Comparison of ENCODE assay signal across 25 cellular contexts in the genomic region with DNA sequence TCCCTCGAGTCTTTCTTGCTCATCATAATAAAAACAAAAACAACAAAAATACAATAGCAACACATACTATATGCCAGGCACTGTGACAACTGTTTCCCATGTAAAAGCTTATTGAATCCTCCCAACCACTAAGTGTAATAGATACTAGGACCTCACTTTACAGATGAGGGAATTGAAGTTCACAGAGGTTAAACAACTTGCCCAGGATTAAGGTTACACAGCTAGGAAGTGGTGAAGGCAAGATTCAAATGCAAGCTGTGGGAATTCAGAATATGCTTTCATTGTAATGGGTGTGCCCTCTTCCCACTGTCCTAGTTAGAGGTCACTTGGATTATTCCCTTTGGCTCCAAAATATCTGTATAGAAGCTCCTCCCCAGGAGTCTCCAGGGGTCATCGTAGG.
"Had no signal": no experiment of that assay in that cellular context is flagged by ENCODE, and none has a peak within 500 bp of the region (broad histone marks: within the 10 kb centered on the region; RNA-seq: fewer than 3 reads in every experiment).

No MANE protein-coding gene starts in this region.

- H3K4me1 Mint-ChIP-seq: central memory CD8-positive, alpha-beta T cell had no signal

- ATAC-seq: esophagus mucosa; left cardiac atrium; left ventricle myocardium superior; natural killer cell treated with Interleukin-12 subunit alpha and Interleukin-12 subunit beta and Interleukin-15 and Interleukin-18, amount 100 ng/mL, for 72 hours; pancreas; sciatic nerve had no signal

- H3K36me3 Mint-ChIP-seq: natural killer cell treated with Interleukin-12 subunit alpha and Interleukin-12 subunit beta and Interleukin-15 and Interleukin-18, amount 100 ng/mL, for 72 hours had no signal

- H3K4me3 Mint-ChIP-seq: central memory CD8-positive, alpha-beta T cell; natural killer cell treated with Interleukin-12 subunit alpha and Interleukin-12 subunit beta and Interleukin-15 and Interleukin-18, amount 100 ng/mL, for 72 hours; neural progenitor cell had no signal

- H3K36me3 ChIP-seq: neural progenitor cell, pancreas, suprapubic skin, thyroid gland, upper lobe of left lung, uterus had no signal

- H3K4me2 ChIP-seq: hepatocyte, neural progenitor cell had no signal

- H3K9me3 Mint-ChIP-seq: central memory CD8-positive, alpha-beta T cell; natural killer cell treated with Interleukin-12 subunit alpha and Interleukin-12 subunit beta and Interleukin-15 and Interleukin-18, amount 100 ng/mL, for 72 hours had no signal

- FAIRE-seq: endometrium, kidney, pancreas, small intestine had no signal

- DNase-seq: effector memory CD4-positive, alpha-beta T cell; foreskin fibroblast; kidney; left cardiac atrium; left ventricle myocardium superior; mesenchymal stem cell; nucleus accumbens; pancreas; retina; small intestine; stimulated activated CD4-positive, alpha-beta T cell treated with anti-CD3 and anti-CD28 coated beads, Interleukin-12 subunit alpha, Interleukin-12 subunit beta, amount 100 ng/mL, for 4 hours; stimulated activated naive CD4-positive, alpha-beta T cell treated with Interleukin-2 at 50 U/mL for 16 hours; thyroid gland; upper lobe of left lung; uterus had no signal

- H3K9me3 ChIP-seq: pancreas, suprapubic skin, thyroid gland, upper lobe of left lung, uterus had no signal

- H3K27ac Mint-ChIP-seq: natural killer cell treated with Interleukin-12 subunit alpha and Interleukin-12 subunit beta and Interleukin-15 and Interleukin-18, amount 100 ng/mL, for 72 hours had no signal

- H2AFZ ChIP-seq: hepatocyte, neural progenitor cell had no signal

- H3K9ac ChIP-seq: neural progenitor cell had no signal

- H3K4me1 ChIP-seq: neural progenitor cell, pancreas, upper lobe of left lung, uterus had no signal

- H3K27me3 Mint-ChIP-seq: progenitor cell of endocrine pancreas had no signal

- H3K4me3 ChIP-seq: hepatocyte, lung, neural progenitor cell, pancreas, suprapubic skin, thyroid gland, upper lobe of left lung, uterus had no signal

- H3K27ac ChIP-seq: hepatocyte, neural progenitor cell, pancreas, suprapubic skin, thyroid gland, upper lobe of left lung, uterus had no signal

- H3K79me2 ChIP-seq: hepatocyte had no signal

- H3K27me3 ChIP-seq: hepatocyte, neural progenitor cell, pancreas, suprapubic skin, thyroid gland, upper lobe of left lung, uterus had no signal
